In the genomic region with DNA sequence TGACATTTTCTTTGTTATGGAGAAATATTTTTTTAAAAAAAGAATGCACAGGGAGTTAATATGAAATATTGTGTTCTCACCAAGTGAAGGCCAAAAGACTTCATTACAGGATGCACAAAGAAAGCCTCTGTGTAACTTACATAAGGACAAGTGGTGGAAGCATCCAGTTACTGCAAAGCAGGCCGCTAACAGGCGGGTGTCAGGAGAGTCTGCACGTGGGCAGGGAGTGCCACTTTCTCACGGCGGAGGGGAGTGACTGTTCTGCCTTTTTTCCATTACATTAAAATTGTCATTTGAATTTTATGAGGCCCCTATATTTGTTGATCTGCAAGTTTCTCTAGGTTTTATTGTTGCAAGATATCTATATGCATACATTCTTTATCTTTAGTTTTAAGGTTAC, we compare ENCODE assay signal across 27 cellular contexts. TPM values are rescaled to one million over a fixed set of nuclear protein-coding genes. Genes with fewer than 3 reads are reported as not detected.
"Had no signal": no experiment of that assay in that cellular context is flagged by ENCODE, and none has a peak within 500 bp of the region (broad histone marks: within the 10 kb centered on the region; RNA-seq: fewer than 3 reads in every experiment).

No MANE protein-coding gene starts in this region.

- H3K27me3 ChIP-seq: ascending aorta, body of pancreas had no signal

- H3K9me3 ChIP-seq: ascending aorta, body of pancreas had no signal

- H3K4me3 ChIP-seq: ascending aorta, body of pancreas, K562 had no signal

- DNase-seq: activated B cell treated with CpG ODN at 0.5 μM for 24 hours; activated CD4-positive, alpha-beta T cell treated with anti-CD3 and anti-CD28 coated beads for 1 hour; activated CD4-positive, alpha-beta T cell treated with anti-CD3 and anti-CD28 coated beads, Interleukin-2, amount 10 ng/mL, durations not matched to agents 24 days and 14 days; activated CD4-positive, alpha-beta T cell treated with anti-CD3 and anti-CD28 coated beads, Interleukin-2, amount 50 U/mL, for 48 hours; activated CD8-positive, alpha-beta memory T cell treated with anti-CD3 and anti-CD28 coated beads, Interleukin-2, amount 10 ng/mL, durations not matched to agents 7 days and 5 days; activated effector memory CD4-positive, alpha-beta T cell treated with Interleukin-2 at 50 U/mL for 16 hours; activated naive CD4-positive, alpha-beta T cell treated with Interleukin-2 at 50 U/mL for 16 hours; activated naive CD8-positive, alpha-beta T cell treated with anti-CD3 and anti-CD28 coated beads, Interleukin-2, amount 50 U/mL, for 24 hours; activated T-cell treated with anti-CD3 and anti-CD28 coated beads, Interleukin-2, amount 50 U/mL, for 24 hours; amniotic stem cell; body of pancreas; central memory CD4-positive, alpha-beta T cell; Karpas-422; MM.1S; NCI-H1417; NCI-H1694; NCI-H2029; NCI-H2107; NCI-H526; NK-92 treated with Interleukin-12 subunit alpha and Interleukin-12 subunit beta, amount 100 ng/mL, for 24 hours; OCI-M1; RPMI8226 had no signal

- H3K4me1 ChIP-seq: ascending aorta, body of pancreas had no signal

- ATAC-seq: activated CD8-positive, alpha-beta memory T cell treated with anti-CD3 and anti-CD28 coated beads, Interleukin-2, amount 10 ng/mL, durations not matched to agents 7 days and 5 days; activated naive CD4-positive, alpha-beta T cell treated with anti-CD3 and anti-CD28 coated beads, Interleukin-2, amount 50 U/mL, for 72 hours; activated naive CD8-positive, alpha-beta T cell treated with anti-CD3 and anti-CD28 coated beads, Interleukin-2, amount 50 U/mL, for 24 hours; body of pancreas; K562; Panc1; Right ventricle myocardium inferior had no signal

- H3K36me3 ChIP-seq: ascending aorta had no signal

- H3K27ac ChIP-seq: ascending aorta, body of pancreas had no signal

RNA-seq across cellular contexts. Expression of a gene that starts 28.1 kb away (rescaled TPM):
- polyA plus RNA-seq: K562 had no signal
